In genomic region chr13:42553098-42554046, GRCh38 we compare ENCODE assay signal across 19 cellular contexts. TPM values are rescaled to one million over a fixed set of nuclear protein-coding genes. Genes with fewer than 3 reads are reported as not detected.
DNase-seq lines count a peak whose midpoint lies in the region; ATAC-seq, FAIRE-seq and TF ChIP-seq lines count a peak whose summit lies in the region.
"Had no signal": no experiment of that assay in that cellular context is flagged by ENCODE, and none has a peak within 500 bp of the region (broad histone marks: within the 10 kb centered on the region; RNA-seq: fewer than 3 reads in every experiment).

No MANE protein-coding gene starts in this region.

- no peaks in the 10 kb centered on the region for H3K9me2 ChIP-seq in PC-9 (ENCODE audit: insufficient read depth)

- CTCF ChIA-PET in PC-9 (lab: Charles Lee) = no interaction called here

- WGBS in pancreas, 2 donors = 55 to 61% methylated on average over 3 of the region's 3 CpGs

- intact Hi-C loops in pancreas (cut with DNase I) (no loop called here), PC-9 (cut with micrococcal nuclease; ENCODE audit: unreplicated experiment) (no loop called here)

- no peak for TF ChIP-seq CTCF in fibroblast of the aortic adventitia (IDR thresholded peaks at IDR 0.05; ENCODE audit: insufficient read depth, low read length)
- no peak for TF ChIP-seq CTCF in pancreas (IDR thresholded peaks at IDR 0.05)
- no peak for TF ChIP-seq CTCF in PC-9 (conservative IDR thresholded peaks at IDR 0.05)
- no peak for TF ChIP-seq CTCF in omental fat pad (IDR thresholded peaks at IDR 0.05)

- FAIRE-seq in pancreas (lab: Jason Lieb, UNC) = no peak
- FAIRE-seq: G401.6, small intestine had no signal

- H2AFZ ChIP-seq in PC-9 = no peak overlapping the region

- no peak overlapping the region for H3K4me3 ChIP-seq in fibroblast of the aortic adventitia (ENCODE audit: low read depth, low read length)
- H3K4me3 ChIP-seq in pancreas = no peak overlapping the region
- no peak overlapping the region for H3K4me3 ChIP-seq in PC-9
- H3K4me3 ChIP-seq: lung had no signal

- no peak overlapping the region for H3K4me2 ChIP-seq in PC-9

- DNase-seq in HCEC 1CT (peak; percentile 77), amniotic epithelial cell (ENCODE audit: low read depth) (peak; percentile 7), fibroblast of the aortic adventitia (ENCODE audit: low read depth) (peak; percentile 66), pancreas (peak in 3 of 6 donors; percentile 22 to 34 (median 32)), PC-9 (no peak), NCI-H187 treated with DMSO at 0.1 percent for 48 hours (lab: John Stamatoyannopoulos, UW) (no peak), omental fat pad (ENCODE audit: low spot score) (no peak)
- no peak for DNase-seq in activated naive CD4-positive, alpha-beta T cell treated with Interleukin-2 at 50 U/mL for 16 hours
- DNase-seq: activated CD4-positive, alpha-beta T cell treated with anti-CD3 and anti-CD28 coated beads, Interleukin-2, amount 50 U/mL, for 48 hours; activated T-cell treated with anti-CD3 and anti-CD28 coated beads, Interleukin-2, amount 50 U/mL, for 72 hours; CD4-positive, alpha-beta T cell; hippocampal formation; NCI-H524; SHP77 treated with DMSO at 0.1 percent for 48 hours; small intestine; stimulated activated naive CD8-positive, alpha-beta T cell treated with anti-CD3 and anti-CD28 coated beads, Interleukin-15, amount 100 ng/mL, for 72 hours had no signal

- ATAC-seq in pancreas (peak; percentile 86 to 98 (median 94)), omental fat pad (ENCODE audit: low FRiP score) (no peak)
- ATAC-seq: activated T-cell treated with anti-CD3 and anti-CD28 coated beads, Interleukin-2, amount 50 U/mL, for 72 hours; stimulated activated naive CD8-positive, alpha-beta T cell treated with anti-CD3 and anti-CD28 coated beads, Interleukin-15, amount 100 ng/mL, for 72 hours had no signal

- H3K79me2 ChIP-seq in PC-9 (ENCODE audit: low read depth) = no peaks in the 10 kb centered on the region

- H3K36me3 ChIP-seq in pancreas = no peaks in the 10 kb centered on the region
- no peaks in the 10 kb centered on the region for H3K36me3 ChIP-seq in PC-9 (ENCODE audit: low read depth)

- POLR2A ChIA-PET in PC-9 (lab: Charles Lee; ENCODE audit: unreplicated experiment) = no interaction called here

- H4K20me1 ChIP-seq in PC-9 (ENCODE audit: insufficient read depth) = no peaks in the 10 kb centered on the region

- H3F3A ChIP-seq in PC-9 (ENCODE audit: insufficient read depth, low read depth) = no peaks in the 10 kb centered on the region

- no peaks in the 10 kb centered on the region for H3K27me3 ChIP-seq in pancreas
- no peaks in the 10 kb centered on the region for H3K27me3 ChIP-seq in PC-9 (ENCODE audit: insufficient read depth, low read depth)

- no TSS peak for BruUV-seq in PC-9 (replicated peaks; lab: Mats Ljungman, UMichigan)

- H3K27ac ChIP-seq in pancreas (no peak overlapping the region), PC-9 (no peak overlapping the region)

- H3K9me3 ChIP-seq in pancreas (no peaks in the 10 kb centered on the region), PC-9 (ENCODE audit: insufficient read depth, low read depth) (no peaks in the 10 kb centered on the region)

- H3K4me1 ChIP-seq in pancreas = peaks cover 0 to 6% (median 5%) of the 10 kb centered on the region in 3 donors
- peaks cover 6% of the 10 kb centered on the region; the same call in 1 of the 2 replicates for H3K4me1 ChIP-seq in PC-9 (replicated peaks; ENCODE audit: insufficient read depth)

RNA-seq across cellular contexts. Expression of gene TNFSF11, which starts 20.6 kb away (rescaled TPM):
- total RNA-seq in fibroblast of the aortic adventitia (ENCODE audit: low replicate concordance) = 0.33 and 5.2 TPM in 2 replicates
- total RNA-seq in pancreas = 1 to 10 TPM in 1 of 6 donors, under 1 TPM in 3, not detected in 2; 0.24 to 1.1 (median 0.53) TPM
- polyA plus RNA-seq in pancreas = under 1 TPM in 1 of 2 donors, not detected in 1; 0.11 TPM
- not detected in 2 replicates for total RNA-seq in PC-9 (2021)
- total RNA-seq in omental fat pad = under 1 TPM in 1 of 4 donors, not detected in 3; 0.37 TPM
- total RNA-seq: neural crest cell had no signal

Comparison
In these comparisons a context has a peak if more than half of its experiments do, and no peak if none do; other contexts are left out.
1. DNase-seq: peak in HCEC 1CT (single experiment), amniotic epithelial cell (single experiment) and fibroblast of the aortic adventitia (single experiment); none in PC-9 (0 of 2), activated naive CD4-positive, alpha-beta T cell treated with Interleukin-2 at 50 U/mL for 16 hours (single experiment), NCI-H187 treated with DMSO at 0.1 percent for 48 hours (single experiment) and omental fat pad (single experiment).